ENCODE assay signal across 8 cellular contexts in the genomic region with DNA sequence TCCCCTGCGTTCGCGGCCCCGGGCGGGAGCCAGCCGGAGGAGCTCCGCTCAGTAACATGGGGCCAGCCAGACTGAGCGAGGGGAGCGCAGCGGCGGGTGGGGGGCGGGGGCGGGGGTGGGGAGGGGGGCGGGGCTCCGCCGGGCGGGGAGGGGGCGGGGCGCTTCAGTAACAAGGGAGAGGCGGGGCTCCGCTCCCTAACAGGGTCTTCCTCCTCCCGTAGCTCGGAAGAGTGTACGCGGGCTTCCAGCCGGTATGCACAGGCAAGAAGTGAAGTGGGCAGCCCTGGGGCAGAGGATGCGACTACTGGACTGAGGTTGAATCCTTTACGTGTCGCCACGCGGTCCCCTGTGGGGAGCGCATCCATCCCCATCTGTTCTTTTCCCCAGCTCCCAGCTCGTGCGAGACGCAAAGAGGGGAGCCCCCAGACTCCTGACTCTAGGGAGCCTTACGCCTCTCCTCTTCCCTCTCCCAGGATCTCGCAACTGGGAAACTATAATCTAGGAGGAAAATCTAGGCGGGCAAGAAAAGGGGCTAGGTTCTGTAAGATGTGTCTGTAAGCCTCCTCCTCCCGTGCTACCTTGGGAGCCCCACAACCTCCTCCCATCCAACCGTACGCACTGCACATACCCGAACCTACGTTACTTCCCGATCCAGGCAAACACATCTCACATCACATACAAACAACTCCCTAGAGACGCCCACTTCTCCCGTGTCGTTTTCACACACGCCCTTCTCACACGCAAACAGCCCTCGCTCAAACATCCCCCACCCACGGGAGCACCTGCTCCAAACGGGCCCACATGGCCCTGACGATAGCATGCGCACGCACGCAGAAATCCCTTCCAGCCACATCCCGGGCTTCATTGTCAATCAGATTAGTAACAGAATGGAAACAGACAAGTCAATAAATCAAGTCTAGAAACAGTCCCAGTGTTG. TPM values are rescaled to one million over a fixed set of nuclear protein-coding genes. Genes with fewer than 3 reads are reported as not detected.
DNase-seq lines count a peak whose midpoint lies in the region; ATAC-seq and TF ChIP-seq lines count a peak whose summit lies in the region.

A gene with protein sequence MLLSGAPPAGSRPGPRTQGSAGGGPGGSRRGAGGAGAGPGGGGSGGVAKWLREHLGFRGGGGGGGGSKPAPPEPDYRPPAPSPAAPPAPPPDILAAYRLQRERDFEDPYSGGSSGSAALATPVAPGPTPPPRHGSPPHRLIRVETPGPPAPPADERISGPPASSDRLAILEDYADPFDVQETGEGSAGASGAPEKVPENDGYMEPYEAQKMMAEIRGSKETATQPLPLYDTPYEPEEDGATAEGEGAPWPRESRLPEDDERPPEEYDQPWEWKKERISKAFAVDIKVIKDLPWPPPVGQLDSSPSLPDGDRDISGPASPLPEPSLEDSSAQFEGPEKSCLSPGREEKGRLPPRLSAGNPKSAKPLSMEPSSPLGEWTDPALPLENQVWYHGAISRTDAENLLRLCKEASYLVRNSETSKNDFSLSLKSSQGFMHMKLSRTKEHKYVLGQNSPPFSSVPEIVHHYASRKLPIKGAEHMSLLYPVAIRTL (minus strand): TSS at position 73 of the 937 bp plus-strand sequence. CDS start 15 bp downstream, at position 58.

- peak; percentile 86 for DNase-seq in GM13977 (ENCODE audit: low spot score)
- DNase-seq in NCI-H1092 treated with DMSO at 0.1 percent for 48 hours (lab: John Stamatoyannopoulos, UW), result peak; percentile 62
- peak; percentile 9 to 59 for DNase-seq in cardiac fibroblast (ENCODE audit: low read depth in 2 of 2)
- DNase-seq in left colon, result peak; percentile 70 to 73
- peak; percentile 77 for DNase-seq in stimulated activated CD4-positive, alpha-beta T cell treated with anti-CD3 and anti-CD28 coated beads, Interleukin-1b, Interleukin-23, amount 100 ng/mL, for 48 hours
- DNase-seq in HCEC 1CT, result no peak

- H3K4me3 ChIP-seq in WI38 (ENCODE audit: low read depth, low read length) (peak within 1 kb of the TSS; percentile 67), cardiac fibroblast (replicated peaks in 1 of 2; ENCODE audit: low read depth in 2 of 2, low read length in 2 of 2) (peak within 1 kb of the TSS; percentile 46 to 62)

- TF ChIP-seq CTCF in GM13977 (IDR thresholded peaks at IDR 0.05; ENCODE audit: extremely low read depth, insufficient read depth, missing control alignments) (no peak), WI38 (IDR thresholded peaks at IDR 0.05; ENCODE audit: low read depth, low read length) (no peak), cardiac fibroblast (IDR thresholded peaks at IDR 0.05; ENCODE audit: low read depth, low read length) (no peak)

- intact Hi-C loops in left colon (cut with DNase I, micrococcal nuclease), result no loop called here

- ATAC-seq in left colon (peak; percentile 65), HG03159 (IDR thresholded peaks at IDR 0.05; ENCODE audit: unreplicated experiment) (no peak)

- in situ Hi-C loops in GM13977 (cut with MboI; ENCODE audit: low pct_unique_long_range_greater_than_20kb, low sequenced_read_pairs, unreplicated experiment), result no loop called here

RNA-seq across cellular contexts. Expression of the gene that starts here (rescaled TPM):
- 1 to 10 TPM; 5.6 to 8.3 TPM for total RNA-seq in left colon
